In the genomic region with DNA sequence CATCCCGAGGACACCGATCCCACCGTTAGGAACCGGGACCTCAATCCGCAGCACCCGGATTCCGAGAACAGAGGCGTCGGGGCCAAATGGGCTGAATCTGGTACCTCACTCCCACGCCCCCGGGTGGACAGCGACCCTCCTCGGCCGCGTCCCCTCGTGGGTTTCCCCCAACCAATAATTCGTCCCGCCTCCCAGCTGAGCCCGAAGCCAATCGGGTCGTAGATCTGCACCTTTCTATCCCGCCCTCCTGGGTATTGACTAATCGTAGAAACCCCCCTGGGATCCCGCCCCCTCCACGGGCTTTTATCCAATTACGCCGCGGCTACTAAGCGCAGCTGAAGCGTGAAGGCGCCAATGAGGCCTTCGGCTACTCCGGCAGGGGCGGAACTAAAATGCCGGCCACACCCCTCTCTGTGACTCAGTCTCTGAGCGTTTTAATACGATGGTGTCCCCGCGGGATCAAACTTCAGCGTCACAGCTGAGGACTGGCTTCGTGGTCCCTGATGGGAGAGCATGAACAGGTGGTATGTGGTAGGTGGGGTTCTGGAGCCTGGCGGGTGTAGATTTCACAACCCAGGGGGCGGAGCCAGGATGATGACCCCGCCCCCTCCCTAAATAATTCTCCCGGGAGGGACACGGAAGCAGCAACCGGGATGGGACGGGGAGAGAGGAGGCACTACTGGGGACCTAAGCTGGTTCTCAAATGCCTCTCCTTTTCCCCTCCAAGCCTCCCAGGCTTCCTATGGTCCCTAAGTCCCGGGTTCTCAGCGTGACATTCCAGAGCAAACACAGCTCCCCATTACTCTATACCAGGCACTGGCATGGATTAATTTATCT, we compare ENCODE assay signal across 8 cellular contexts. TPM values are rescaled to one million over a fixed set of nuclear protein-coding genes. Genes with fewer than 3 reads are reported as not detected.
A peak's percentile ranks its signal among the peaks of the same experiment; 100 is the strongest.
DNase-seq lines count a peak whose midpoint lies in the region; ATAC-seq and TF ChIP-seq lines count a peak whose summit lies in the region.

A gene with protein sequence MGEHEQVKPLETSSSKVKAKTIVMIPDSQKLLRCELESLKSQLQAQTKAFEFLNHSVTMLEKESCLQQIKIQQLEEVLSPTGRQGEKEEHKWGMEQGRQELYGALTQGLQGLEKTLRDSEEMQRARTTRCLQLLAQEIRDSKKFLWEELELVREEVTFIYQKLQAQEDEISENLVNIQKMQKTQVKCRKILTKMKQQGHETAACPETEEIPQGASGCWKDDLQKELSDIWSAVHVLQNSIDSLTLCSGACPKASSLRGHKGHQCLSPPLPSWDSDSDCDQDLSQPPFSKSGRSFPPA (plus strand): TSS at position 416 of the 837 bp plus-strand sequence. CDS start 88 bp downstream, at position 504.
A gene (minus strand): TSS at position 165 of the 837 bp plus-strand sequence. CDS start 649 bp downstream, outside the sequence.

- H3K27me3 Mint-ChIP-seq in natural killer cell (ENCODE audit: low read depth in 2 of 2): no peaks in the 10 kb centered on the region

- H3K9me3 Mint-ChIP-seq in natural killer cell: no peaks in the 10 kb centered on the region

- TF ChIP-seq CTCF in natural killer cell (IDR thresholded peaks at IDR 0.05): no peak

- intact Hi-C loops in natural killer cell (cut with micrococcal nuclease): loop anchor here (1.0 kb wide), 5 partner anchors 9 to 159 kb away; a partner anchor contains a TSS

- peak; percentile 100 for DNase-seq in ELR (ENCODE audit: low read depth)
- DNase-seq in H4 (ENCODE audit: low spot score): peak; percentile 97
- DNase-seq in LoVo (ENCODE audit: low spot score): peak; percentile 99
- peak; percentile 98 for DNase-seq in activated T-helper 9 cell treated with anti-CD3 and anti-CD28 coated beads, Interleukin-2, amount 50 U/mL, for 16 hours (ENCODE audit: low read depth)
- DNase-seq in fibroblast of peridontal ligament (ENCODE audit: extremely low read depth): peak; percentile 99
- DNase-seq in natural killer cell: peak; percentile 97
- peak; percentile 99 for DNase-seq in stimulated activated naive CD4-positive, alpha-beta T cell treated with Interleukin-2 at 50 U/mL for 16 hours (lab: John Stamatoyannopoulos, UW)

- H3K4me1 Mint-ChIP-seq in natural killer cell: peaks cover 18 to 32% of the 10 kb centered on the region in 2 donors

- H3K36me3 Mint-ChIP-seq in natural killer cell: no peaks in the 10 kb centered on the region

- peak; percentile 70 for TF ChIP-seq POLR2A in Raji (IDR thresholded peaks at IDR 0.05; ENCODE audit: insufficient read depth, low read depth, low read length)

- peak within 1 kb of the TSS; percentile 98 for H3K27ac Mint-ChIP-seq in natural killer cell

- peak within 1 kb of the TSS; percentile 99 for H3K4me3 Mint-ChIP-seq in natural killer cell

- peak; percentile 92 to 98 (median 93) for ATAC-seq in natural killer cell

RNA-seq across cellular contexts. Expression of the first gene that starts in this region (rescaled TPM):
- total RNA-seq in H4 (2014; rRNA removed; shearing (Covaris generic)): 3.6 and 5.1 TPM in 2 replicates
- total RNA-seq in natural killer cell: 10 to 100 TPM; 86.9 to 94.9 (median 91.8) TPM

RNA-seq across cellular contexts. Expression of the second gene that starts in this region (rescaled TPM):
- total RNA-seq in H4 (2014; rRNA removed; shearing (Covaris generic)): 74.7 and 139 TPM in 2 replicates
- total RNA-seq in natural killer cell: 10 to 100 TPM; 25.0 to 29.9 (median 29.5) TPM

Comparison
In these comparisons a context has a peak if more than half of its experiments do, and no peak if none do; other contexts are left out.
1. Peak in every context shown above with its lines: DNase-seq and ATAC-seq.
2. RNA of the first gene that starts in this region (total RNA-seq): 86.9 to 94.9 TPM in natural killer cell; 3.6 to 5.1 TPM in H4; every median in the first group is over 10 times any median in the second.